11 cellular contexts compared by ENCODE assay signal in the genomic region with DNA sequence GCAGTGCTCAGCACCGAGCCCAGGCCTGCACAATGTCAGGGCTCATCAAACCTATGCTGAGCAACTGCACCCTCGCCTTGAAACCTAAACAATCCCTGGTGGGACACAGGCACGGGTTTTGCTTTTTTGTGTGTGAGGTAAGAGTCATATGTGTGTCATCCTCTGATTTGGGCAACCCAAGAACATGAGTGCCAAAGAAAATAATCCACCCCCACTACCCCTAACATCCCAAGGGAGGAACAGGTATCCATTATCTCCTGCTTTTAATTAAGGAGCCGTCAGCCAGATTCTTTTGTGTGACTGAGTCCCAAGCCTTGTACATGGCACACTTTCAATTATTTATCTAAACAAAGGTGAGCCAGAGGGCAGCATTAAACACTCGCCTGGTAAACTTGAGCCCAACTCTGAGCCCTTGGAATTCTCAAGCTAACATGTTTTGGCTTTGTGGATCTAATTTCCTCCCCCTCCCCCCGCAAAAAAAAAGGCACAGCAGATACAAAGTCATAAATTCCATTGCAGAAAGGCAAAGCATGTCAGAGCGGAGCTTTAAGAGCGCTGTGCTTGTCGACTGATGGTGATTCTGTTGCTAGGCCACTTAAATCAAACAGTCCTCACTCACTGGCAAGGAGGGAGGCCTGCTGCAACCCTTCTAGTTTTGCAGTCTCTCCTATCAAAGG.
DNase-seq lines count a peak whose midpoint lies in the region; ATAC-seq and TF ChIP-seq lines count a peak whose summit lies in the region.
"Had no signal": no experiment of that assay in that cellular context is flagged by ENCODE, and none has a peak within 500 bp of the region (broad histone marks: within the 10 kb centered on the region; RNA-seq: fewer than 3 reads in every experiment).

No MANE protein-coding gene starts in this region.

- H2AFZ ChIP-seq in fibroblast of lung (ENCODE audit: low read length) (no peak overlapping the region), neural progenitor cell (replicated peaks) (no peak overlapping the region)

- peaks cover 13% of the 10 kb centered on the region for H3K9me3 Mint-ChIP-seq in neural progenitor cell

- no peak for ATAC-seq in GM19452 (IDR thresholded peaks at IDR 0.05; ENCODE audit: unreplicated experiment)
- ATAC-seq: activated CD8-positive, alpha-beta T cell treated with anti-CD3 and anti-CD28 coated beads for 36 hours had no signal

- H3K36me3 Mint-ChIP-seq in neural progenitor cell, result no peaks in the 10 kb centered on the region

- H3K9me3 ChIP-seq in fibroblast of lung (ENCODE audit: control insufficient read depth, insufficient read depth, low read depth, low read length) (no peaks in the 10 kb centered on the region), neural progenitor cell (ENCODE audit: low read depth) (no peaks in the 10 kb centered on the region), colonic mucosa (no peaks in the 10 kb centered on the region)

- H3K4me3 ChIP-seq in fibroblast of lung (replicated peaks in 1 of 4; ENCODE audit: control extremely low read depth in 1 of 4, insufficient read depth in 1 of 4, low read depth in 3 of 4, low read length in 4 of 4) (peak overlapping the region in 1 of 4 experiments; percentile 11), neural progenitor cell (no peak overlapping the region), colonic mucosa (no peak overlapping the region)

- peaks cover 21% of the 10 kb centered on the region for H3K4me1 Mint-ChIP-seq in neural progenitor cell

- peaks cover 5% of the 10 kb centered on the region for H3K27me3 Mint-ChIP-seq in neural progenitor cell (ENCODE audit: insufficient read depth, low read depth)

- no peaks in the 10 kb centered on the region for H3K36me3 ChIP-seq in fibroblast of lung (ENCODE audit: control insufficient read depth, insufficient read depth, low read length)
- no peaks in the 10 kb centered on the region for H3K36me3 ChIP-seq in neural progenitor cell
- no peaks in the 10 kb centered on the region for H3K36me3 ChIP-seq in colonic mucosa

- H3F3A ChIP-seq in neural progenitor cell (ENCODE audit: low read depth), result no peaks in the 10 kb centered on the region

- no peak for TF ChIP-seq CTCF in AG09319 (IDR thresholded peaks at IDR 0.05; ENCODE audit: low read depth, low read length)
- no peak for TF ChIP-seq CTCF in fibroblast of lung (conservative IDR thresholded peaks at IDR 0.05 in 1 of 2, IDR thresholded peaks at IDR 0.05 in 1 of 2; ENCODE audit: low read depth in 1 of 2, low read length in 2 of 2)
- TF ChIP-seq CTCF in neural progenitor cell (IDR thresholded peaks at IDR 0.05), result no peak
- TF ChIP-seq CTCF in colonic mucosa (IDR thresholded peaks at IDR 0.05), result no peak

- peaks cover 66% of the 10 kb centered on the region for H3K79me2 ChIP-seq in fibroblast of lung (ENCODE audit: control insufficient read depth, insufficient read depth, low read length)
- no peaks in the 10 kb centered on the region for H3K79me2 ChIP-seq in neural progenitor cell (ENCODE audit: low read depth)

- peak overlapping the region; percentile 71 for H3K4me2 ChIP-seq in fibroblast of lung (ENCODE audit: extremely low read depth, insufficient read depth, low read length)
- H3K4me2 ChIP-seq in neural progenitor cell, result no peak overlapping the region

- H3K27me3 ChIP-seq in fibroblast of lung (ENCODE audit: control insufficient read depth, insufficient read depth, low read length), result no peaks in the 10 kb centered on the region
- no peaks in the 10 kb centered on the region for H3K27me3 ChIP-seq in neural progenitor cell
- H3K27me3 ChIP-seq in colonic mucosa, result no peaks in the 10 kb centered on the region

- intact Hi-C loops in colonic mucosa (cut with DNase I), result no loop called here

- H3K27ac ChIP-seq in fibroblast of lung (ENCODE audit: insufficient read depth, low read length), result peak overlapping the region; percentile 85
- H3K27ac ChIP-seq in neural progenitor cell, result no peak overlapping the region
- no peak overlapping the region for H3K27ac ChIP-seq in colonic mucosa

- no peak overlapping the region for H3K9ac ChIP-seq in fibroblast of lung (ENCODE audit: insufficient read depth, low read length)
- no peak overlapping the region for H3K9ac ChIP-seq in neural progenitor cell
- H3K9ac ChIP-seq in colonic mucosa (ENCODE audit: low read depth in 2 of 2, low read length in 2 of 2), result no peak overlapping the region

- H3K4me1 ChIP-seq in fibroblast of lung (ENCODE audit: control insufficient read depth, extremely low read depth, insufficient read depth, low read length) (peaks cover 31% of the 10 kb centered on the region), neural progenitor cell (peaks cover 8% of the 10 kb centered on the region), colonic mucosa (no peaks in the 10 kb centered on the region)

- DNase-seq in AG09319 (ENCODE audit: extremely low read depth, low read depth), result peak; percentile 93
- peak; percentile 16 for DNase-seq in NCI-H226
- DNase-seq in fibroblast of lung (ENCODE audit: low read depth in 2 of 2), result peak; percentile 88 to 97
- no peak for DNase-seq in neural progenitor cell (ENCODE audit: low spot score)
- no peak for DNase-seq in colonic mucosa
- no peak for DNase-seq in stimulated activated CD4-positive, alpha-beta T cell treated with anti-CD3 and anti-CD28 coated beads, Interleukin-4, amount 100 ng/mL, for 4 hours
- DNase-seq in NCI-H2227 (lab: John Stamatoyannopoulos, UW; ENCODE audit: unreplicated experiment), result no peak
- DNase-seq: activated CD8-positive, alpha-beta T cell treated with anti-CD3 and anti-CD28 coated beads for 36 hours; effector memory CD4-positive, alpha-beta T cell; posterior cingulate gyrus had no signal

- H4K20me1 ChIP-seq in fibroblast of lung (ENCODE audit: control insufficient read depth, extremely low read depth, insufficient read depth, low read length) (no peaks in the 10 kb centered on the region), neural progenitor cell (ENCODE audit: low read depth) (no peaks in the 10 kb centered on the region)

- H3K4me3 Mint-ChIP-seq in neural progenitor cell, result no peak overlapping the region
- H3K4me3 Mint-ChIP-seq: activated CD8-positive, alpha-beta T cell treated with anti-CD3 and anti-CD28 coated beads for 36 hours had no signal

- H3K27ac Mint-ChIP-seq in neural progenitor cell, result peak overlapping the region; percentile 1
- H3K27ac Mint-ChIP-seq: activated CD8-positive, alpha-beta T cell treated with anti-CD3 and anti-CD28 coated beads for 36 hours had no signal

Comparison
In these comparisons a context has a peak if more than half of its experiments do, and no peak if none do; other contexts are left out.
1. DNase-seq: peak in AG09319 (single experiment), NCI-H226 (single experiment) and fibroblast of lung (2 of 2); none in neural progenitor cell (single experiment), colonic mucosa (single experiment), stimulated activated CD4-positive, alpha-beta T cell treated with anti-CD3 and anti-CD28 coated beads, Interleukin-4, amount 100 ng/mL, for 4 hours (0 of 2) and NCI-H2227 (single experiment).